18 cellular contexts compared by ENCODE assay signal in genomic region chr2:186427970-186428369, GRCh38. TPM values are rescaled to one million over a fixed set of nuclear protein-coding genes. Genes with fewer than 3 reads are reported as not detected.
DNase-seq lines count a peak whose midpoint lies in the region; ATAC-seq, FAIRE-seq and TF ChIP-seq lines count a peak whose summit lies in the region.
"Had no signal": no experiment of that assay in that cellular context is flagged by ENCODE, and none has a peak within 500 bp of the region (broad histone marks: within the 10 kb centered on the region; RNA-seq: fewer than 3 reads in every experiment).

No MANE protein-coding gene starts in this region.

- no peaks in the 10 kb centered on the region for H3K9me3 ChIP-seq in right lobe of liver
- no peaks in the 10 kb centered on the region for H3K9me3 ChIP-seq in CD8-positive, alpha-beta T cell (ENCODE audit: low read length)
- H3K9me3 ChIP-seq: BLaER1 treated with 17β-estradiol and CSF1 and Interleukin-3, amounts not matched to agents 10 nM and 100 nM had no signal

- H3K36me3 ChIP-seq in bronchial epithelial cell (ENCODE audit: control insufficient read depth, insufficient read depth, low read length): no peaks in the 10 kb centered on the region
- no peaks in the 10 kb centered on the region for H3K36me3 ChIP-seq in right lobe of liver
- H3K36me3 ChIP-seq in CD8-positive, alpha-beta T cell (ENCODE audit: insufficient read depth, low read length): no peaks in the 10 kb centered on the region

- no peak for TF ChIP-seq POLR2A in right lobe of liver (IDR thresholded peaks at IDR 0.05)
- TF ChIP-seq POLR2A in erythroblast (IDR thresholded peaks at IDR 0.05; ENCODE audit: low read length): no peak

- H3K4me1 Mint-ChIP-seq in activated naive CD4-positive, alpha-beta T cell treated with anti-CD3 and anti-CD28 coated beads, Interleukin-2, amount 50 U/mL, for 24 hours: peaks cover 29% of the 10 kb centered on the region
- H3K4me1 Mint-ChIP-seq in activated naive CD4-positive, alpha-beta T cell treated with anti-CD3 and anti-CD28 coated beads for 36 hours (ENCODE audit: low read depth): peaks cover 23% of the 10 kb centered on the region
- peaks cover 10% of the 10 kb centered on the region for H3K4me1 Mint-ChIP-seq in CD8-positive, alpha-beta T cell (ENCODE audit: low read depth)
- H3K4me1 Mint-ChIP-seq: GM23338 had no signal

- intact Hi-C loops in activated naive CD4-positive, alpha-beta T cell treated with anti-CD3 and anti-CD28 coated beads for 36 hours (cut with micrococcal nuclease): loop anchor here (1.0 to 5.0 kb wide), 3 partner anchors 164 to 431 kb away; partner anchors contain the start of gene ITGAV
- intact Hi-C loops in right lobe of liver (cut with DNase I): no loop called here
- intact Hi-C loops in CD8-positive, alpha-beta T cell (cut with DNase I, micrococcal nuclease): no loop called here

- no peak overlapping the region for H3K27ac ChIP-seq in right lobe of liver
- no peak overlapping the region for H3K27ac ChIP-seq in CD8-positive, alpha-beta T cell (ENCODE audit: low read depth, low read length)
- H3K27ac ChIP-seq: BLaER1 treated with 17β-estradiol and CSF1 and Interleukin-3, amounts not matched to agents 10 nM and 100 nM; HL-60 had no signal

- H3K4me3 Mint-ChIP-seq in activated naive CD4-positive, alpha-beta T cell treated with anti-CD3 and anti-CD28 coated beads, Interleukin-2, amount 50 U/mL, for 24 hours: no peak overlapping the region
- no peak overlapping the region for H3K4me3 Mint-ChIP-seq in activated naive CD4-positive, alpha-beta T cell treated with anti-CD3 and anti-CD28 coated beads for 36 hours
- H3K4me3 Mint-ChIP-seq in CD8-positive, alpha-beta T cell: no peak overlapping the region
- H3K4me3 Mint-ChIP-seq: B cell; CD8-positive, alpha-beta memory T cell; GM23338 had no signal

- H3K36me3 Mint-ChIP-seq in activated naive CD4-positive, alpha-beta T cell treated with anti-CD3 and anti-CD28 coated beads, Interleukin-2, amount 50 U/mL, for 24 hours: peaks cover 2% of the 10 kb centered on the region
- H3K36me3 Mint-ChIP-seq in activated naive CD4-positive, alpha-beta T cell treated with anti-CD3 and anti-CD28 coated beads for 36 hours (ENCODE audit: low read depth): peaks cover 3% of the 10 kb centered on the region
- peaks cover 3% of the 10 kb centered on the region for H3K36me3 Mint-ChIP-seq in CD8-positive, alpha-beta T cell

- peaks cover 0 to 6% (median 0%) of the 10 kb centered on the region in 4 donors for H3K4me1 ChIP-seq in right lobe of liver
- peaks cover 7% of the 10 kb centered on the region for H3K4me1 ChIP-seq in CD8-positive, alpha-beta T cell (ENCODE audit: insufficient read depth, low read length)
- H3K4me1 ChIP-seq: BLaER1 treated with 17β-estradiol and CSF1 and Interleukin-3, amounts not matched to agents 10 nM and 100 nM had no signal

- no peak for FAIRE-seq in bronchial epithelial cell (lab: Jason Lieb, UNC)
- FAIRE-seq: H54 had no signal

- TF ChIP-seq CTCF in bronchial epithelial cell (IDR thresholded peaks at IDR 0.05; ENCODE audit: insufficient read depth, low read length, severe bottlenecking): no peak
- TF ChIP-seq CTCF in right lobe of liver (IDR thresholded peaks at IDR 0.05): no peak
- no peak for TF ChIP-seq CTCF in CD8-positive, alpha-beta T cell (IDR thresholded peaks at IDR 0.05)

- peak overlapping the region; percentile 18 for H3K27ac Mint-ChIP-seq in activated naive CD4-positive, alpha-beta T cell treated with anti-CD3 and anti-CD28 coated beads, Interleukin-2, amount 50 U/mL, for 24 hours
- H3K27ac Mint-ChIP-seq in activated naive CD4-positive, alpha-beta T cell treated with anti-CD3 and anti-CD28 coated beads for 36 hours: no peak overlapping the region
- no peak overlapping the region for H3K27ac Mint-ChIP-seq in CD8-positive, alpha-beta T cell
- H3K27ac Mint-ChIP-seq: B cell; CD8-positive, alpha-beta memory T cell; GM23338 had no signal

- H3K4me3 ChIP-seq in bronchial epithelial cell (ENCODE audit: low read depth, low read length): no peak overlapping the region
- H3K4me3 ChIP-seq in right lobe of liver: no peak overlapping the region
- H3K4me3 ChIP-seq in CD8-positive, alpha-beta T cell (ENCODE audit: low read depth, low read length): no peak overlapping the region
- H3K4me3 ChIP-seq: BLaER1 treated with 17β-estradiol and CSF1 and Interleukin-3, amounts not matched to agents 10 nM and 100 nM; GM23338 had no signal

- no peak for DNase-seq in activated naive CD4-positive, alpha-beta T cell treated with anti-CD3 and anti-CD28 coated beads for 36 hours
- DNase-seq in bronchial epithelial cell (ENCODE audit: low read depth) (peak; percentile 26), iris pigment epithelial cell (ENCODE audit: low read depth) (peak; percentile 5), right lobe of liver (no peak), occipital lobe (lab: John Stamatoyannopoulos, UW) (no peak), erythroblast (lab: John Stamatoyannopoulos, UW) (no peak)
- DNase-seq in CD8-positive, alpha-beta T cell: no peak
- DNase-seq: 8988T; CD8-positive, alpha-beta memory T cell; COR-L47; HCEC 1CT; IMR-90 had no signal

- CTCF ChIA-PET in activated naive CD4-positive, alpha-beta T cell treated with anti-CD3 and anti-CD28 coated beads for 36 hours (lab: Charles Lee): no interaction called here
- CTCF ChIA-PET in CD8-positive, alpha-beta T cell (lab: Charles Lee): no interaction called here

- 36% methylated on average over 2 of the region's 2 CpGs for WGBS in right lobe of liver (ENCODE audit: insufficient coverage, low coverage, low lambda C conversion rate, missing lambda C conversion rate)

- no peaks in the 10 kb centered on the region for H3K9me3 Mint-ChIP-seq in activated naive CD4-positive, alpha-beta T cell treated with anti-CD3 and anti-CD28 coated beads, Interleukin-2, amount 50 U/mL, for 24 hours
- H3K9me3 Mint-ChIP-seq in activated naive CD4-positive, alpha-beta T cell treated with anti-CD3 and anti-CD28 coated beads for 36 hours: no peaks in the 10 kb centered on the region
- no peaks in the 10 kb centered on the region for H3K9me3 Mint-ChIP-seq in CD8-positive, alpha-beta T cell
- H3K9me3 Mint-ChIP-seq: CD8-positive, alpha-beta memory T cell; GM23338 had no signal

- H3K27me3 Mint-ChIP-seq in activated naive CD4-positive, alpha-beta T cell treated with anti-CD3 and anti-CD28 coated beads, Interleukin-2, amount 50 U/mL, for 24 hours: no peaks in the 10 kb centered on the region
- no peaks in the 10 kb centered on the region for H3K27me3 Mint-ChIP-seq in activated naive CD4-positive, alpha-beta T cell treated with anti-CD3 and anti-CD28 coated beads for 36 hours (ENCODE audit: low read depth)
- no peaks in the 10 kb centered on the region for H3K27me3 Mint-ChIP-seq in CD8-positive, alpha-beta T cell (ENCODE audit: low read depth)
- H3K27me3 Mint-ChIP-seq: B cell; CD8-positive, alpha-beta memory T cell had no signal

- POLR2A ChIA-PET in CD8-positive, alpha-beta T cell (lab: Charles Lee): no interaction called here

- H3K27me3 ChIP-seq in bronchial epithelial cell (ENCODE audit: control insufficient read depth, insufficient read depth, low read length) (no peaks in the 10 kb centered on the region), right lobe of liver (no peaks in the 10 kb centered on the region)
- H3K27me3 ChIP-seq in CD8-positive, alpha-beta T cell (ENCODE audit: insufficient read depth, low read length): no peaks in the 10 kb centered on the region
- H3K27me3 ChIP-seq: BLaER1 treated with 17β-estradiol and CSF1 and Interleukin-3, amounts not matched to agents 10 nM and 100 nM had no signal

- ATAC-seq in right lobe of liver: peak; percentile 70 to 86 (median 80)
- no peak for ATAC-seq in CD8-positive, alpha-beta T cell
- ATAC-seq: GM23338 had no signal

RNA-seq across cellular contexts. Expression of gene ZC3H15, which starts 58.1 kb away (rescaled TPM):
- 10 to 100 TPM; 92.2 to 93.3 TPM for total RNA-seq in activated naive CD4-positive, alpha-beta T cell treated with anti-CD3 and anti-CD28 coated beads for 36 hours
- total RNA-seq in bronchial epithelial cell: 120 and 128 TPM in 2 replicates
- 10 to 100 TPM; 20.7 to 41.2 (median 30.5) TPM for total RNA-seq in right lobe of liver
- total RNA-seq in CD8-positive, alpha-beta T cell: 100 to 1,000 TPM; 146 to 151 TPM
- 79.7 TPM for total RNA-seq in occipital lobe

Comparison
In these comparisons a context has a peak if more than half of its experiments do, and no peak if none do; other contexts are left out.
1. DNase-seq: peak in bronchial epithelial cell (single experiment) and iris pigment epithelial cell (single experiment); none in activated naive CD4-positive, alpha-beta T cell treated with anti-CD3 and anti-CD28 coated beads for 36 hours (single experiment), right lobe of liver (0 of 3), CD8-positive, alpha-beta T cell (0 of 7), occipital lobe (single experiment) and erythroblast (0 of 2).